ENCODE assay signal across 8 cellular contexts in the genomic region with DNA sequence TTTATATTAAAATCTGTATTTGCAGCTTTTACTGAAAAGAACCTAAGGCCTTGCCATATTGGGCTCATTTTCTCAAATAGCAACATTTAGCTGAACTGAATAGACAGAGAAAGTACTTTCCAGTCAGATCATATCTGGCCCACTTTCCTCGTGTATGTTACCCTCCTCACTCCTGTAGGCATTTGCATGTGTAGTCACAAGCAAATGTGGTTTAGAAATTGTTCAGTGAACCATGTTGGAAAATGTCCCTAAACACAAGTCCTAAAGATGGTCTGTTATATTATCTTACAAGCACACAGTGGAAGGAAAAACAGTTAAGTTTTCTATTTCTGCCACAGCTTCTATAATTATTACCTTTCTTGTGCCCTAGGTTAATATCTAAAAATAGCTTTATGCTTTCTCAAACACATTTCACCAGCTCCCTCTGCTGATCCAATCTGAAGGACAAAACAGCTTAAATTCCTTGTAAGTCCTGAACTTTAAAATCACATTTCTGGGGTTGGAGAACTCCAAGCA. TPM values are rescaled to one million over a fixed set of nuclear protein-coding genes. Genes with fewer than 3 reads are reported as not detected.
DNase-seq lines count a peak whose midpoint lies in the region; ATAC-seq and TF ChIP-seq lines count a peak whose summit lies in the region.

No MANE protein-coding gene starts in this region.

- DNase-seq in T-helper 1 cell (no peak), ascending aorta (ENCODE audit: low spot score in 2 of 2) (no peak), gastrocnemius medialis (no peak), H7 (no peak)
- no peak for DNase-seq in activated CD8-positive, alpha-beta memory T cell treated with anti-CD3 and anti-CD28 coated beads, Interleukin-2, amount 50 U/mL, for 48 hours
- no peak for DNase-seq in stimulated activated CD8-positive, alpha-beta memory T cell treated with anti-CD3 and anti-CD28 coated beads, Interleukin-4, amount 100 ng/mL, for 48 hours

- H3K36me3 ChIP-seq in ascending aorta: peaks cover 0 to 5% of the 10 kb centered on the region in 2 donors
- H3K36me3 ChIP-seq in gastrocnemius medialis: no peaks in the 10 kb centered on the region
- H3K36me3 ChIP-seq in H7 (replicated peaks; ENCODE audit: control insufficient read depth, insufficient read depth, low read length): no peaks in the 10 kb centered on the region

- in situ Hi-C loops in gastrocnemius medialis (cut with MboI; ENCODE audit: low sequenced_read_pairs in 4 of 4): loop anchor here in 3 of 4 donors (10.0 to 25.0 kb wide), 2 partner anchors 69 to 351 kb away; a partner anchor contains a TSS

- H3K9me3 Mint-ChIP-seq in T-helper 1 cell treated with Interleukin-12 subunit alpha and Interleukin-12 subunit beta and Interleukin-4 antibody, amounts not matched to agents 30 μg/mL and 1 μg/mL, for 36 hours: no peaks in the 10 kb centered on the region

- H3K9me3 ChIP-seq in ascending aorta (no peaks in the 10 kb centered on the region), gastrocnemius medialis (no peaks in the 10 kb centered on the region)

- H3K27me3 Mint-ChIP-seq in T-helper 1 cell treated with Interleukin-12 subunit alpha and Interleukin-12 subunit beta and Interleukin-4 antibody, amounts not matched to agents 30 μg/mL and 1 μg/mL, for 36 hours (ENCODE audit: low read depth): no peaks in the 10 kb centered on the region

- peak overlapping the region; percentile 20 for H3K27ac Mint-ChIP-seq in T-helper 1 cell treated with Interleukin-12 subunit alpha and Interleukin-12 subunit beta and Interleukin-4 antibody, amounts not matched to agents 30 μg/mL and 1 μg/mL, for 36 hours

- H3K4me3 ChIP-seq in ascending aorta (no peak overlapping the region), gastrocnemius medialis (peak overlapping the region in 2 of 4 donors; percentile 7 to 31), H7 (ENCODE audit: insufficient read depth, low read depth, low read length) (no peak overlapping the region)

- H3K36me3 Mint-ChIP-seq in T-helper 1 cell treated with Interleukin-12 subunit alpha and Interleukin-12 subunit beta and Interleukin-4 antibody, amounts not matched to agents 30 μg/mL and 1 μg/mL, for 36 hours (ENCODE audit: low read depth): peaks cover 3% of the 10 kb centered on the region

- H3K4me1 Mint-ChIP-seq in T-helper 1 cell treated with Interleukin-12 subunit alpha and Interleukin-12 subunit beta and Interleukin-4 antibody, amounts not matched to agents 30 μg/mL and 1 μg/mL, for 36 hours (ENCODE audit: low read depth): peaks cover 14% of the 10 kb centered on the region

- H3K4me1 ChIP-seq in ascending aorta: peaks cover 2 to 23% of the 10 kb centered on the region in 2 donors
- peaks cover 0 to 12% of the 10 kb centered on the region in 2 donors for H3K4me1 ChIP-seq in gastrocnemius medialis

- no peak for TF ChIP-seq POLR2A in gastrocnemius medialis (IDR thresholded peaks at IDR 0.05)

- ATAC-seq in HG02943 (IDR thresholded peaks at IDR 0.05; ENCODE audit: low read depth, unreplicated experiment) (peak; percentile 48), gastrocnemius medialis (peak in 1 of 2 donors; percentile 20)

- peak overlapping the region; percentile 87 for H3K27ac ChIP-seq in ascending aorta
- H3K27ac ChIP-seq in gastrocnemius medialis: peak overlapping the region; percentile 45 to 68 (median 62)

- H3K27me3 ChIP-seq in ascending aorta (no peaks in the 10 kb centered on the region), gastrocnemius medialis (no peaks in the 10 kb centered on the region), H7 (ENCODE audit: control insufficient read depth, insufficient read depth, low read length) (no peaks in the 10 kb centered on the region; the same call in 1 of the 2 replicates)

- intact Hi-C loops in ascending aorta (cut with DNase I) (loop anchor here (1.0 to 5.0 kb wide), 5 partner anchors 69 to 347 kb away; no protein-coding TSS in a partner anchor), gastrocnemius medialis (cut with DNase I; ENCODE audit: low total_unique reads) (loop anchor here (1.0 to 10.0 kb wide), 4 partner anchors 232 to 1419 kb away; a partner anchor contains a TSS)

- no peak for TF ChIP-seq CTCF in ascending aorta (IDR thresholded peaks at IDR 0.05)
- no peak for TF ChIP-seq CTCF in gastrocnemius medialis (IDR thresholded peaks at IDR 0.05 in 4 of 5, conservative IDR thresholded peaks at IDR 0.05 in 1 of 5)

- no peak overlapping the region for H3K4me3 Mint-ChIP-seq in T-helper 1 cell treated with Interleukin-12 subunit alpha and Interleukin-12 subunit beta and Interleukin-4 antibody, amounts not matched to agents 30 μg/mL and 1 μg/mL, for 36 hours

RNA-seq across cellular contexts. Expression of a gene that starts 0.6 kb away (rescaled TPM):
- total RNA-seq in ascending aorta (30.1 TPM), gastrocnemius medialis (1 to 10 TPM in 2 of 4 donors, under 1 TPM in 2; 0.36 to 2.9 (median 0.94) TPM)
- 1.7 and 2.6 TPM in 2 replicates for total RNA-seq in H7 (2014; rRNA removed; shearing (Covaris generic))
